Comparison of ENCODE assay signal across 8 cellular contexts in the genomic region with DNA sequence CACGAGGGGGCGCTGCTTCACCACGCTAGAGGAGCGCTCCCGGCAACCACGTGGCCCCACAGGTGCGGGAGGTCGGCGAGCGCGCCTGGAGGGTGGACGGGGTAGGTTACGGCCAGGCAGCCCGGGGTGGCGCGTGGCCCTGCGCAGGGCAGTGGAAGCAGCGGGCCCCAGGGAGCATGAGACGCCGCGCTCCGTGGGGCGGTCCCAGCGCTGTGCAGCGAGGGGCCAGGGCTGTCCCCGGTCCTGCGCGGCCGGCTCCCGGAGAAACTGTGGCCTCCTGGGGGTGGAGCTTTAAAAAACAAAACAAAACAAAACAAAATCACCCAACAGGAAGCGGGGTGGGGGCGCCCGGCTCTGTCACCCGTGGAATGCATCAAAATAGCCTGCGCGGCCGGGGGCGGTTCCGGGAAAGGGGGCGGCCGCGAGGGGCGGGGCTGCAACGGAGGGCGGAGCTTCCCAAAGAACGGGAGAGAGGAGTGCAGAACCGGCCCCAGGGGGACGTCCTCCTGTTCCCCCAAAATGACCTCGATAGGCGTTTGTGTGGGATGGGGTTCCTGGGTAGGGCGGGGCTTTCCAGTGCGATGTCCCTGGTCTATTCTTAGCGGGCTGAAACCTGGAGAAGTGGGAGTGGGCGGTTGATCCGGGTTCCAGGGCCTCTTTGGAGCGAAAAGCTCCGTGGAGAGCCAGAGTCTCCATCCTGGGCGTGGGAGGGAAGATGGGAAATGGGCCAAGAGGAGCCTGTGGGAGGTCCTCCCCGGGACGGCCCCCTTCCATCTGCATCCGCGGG.
DNase-seq lines count a peak whose midpoint lies in the region; TF ChIP-seq lines count a peak whose summit lies in the region.

No MANE protein-coding gene starts in this region.

- peak overlapping the region; percentile 74 for H3K9ac ChIP-seq in OCI-LY1 (ENCODE audit: low read length)
- H3K9ac ChIP-seq in mucosa of stomach (ENCODE audit: low read length): peak overlapping the region; percentile 3

- H3K27me3 ChIP-seq in OCI-LY1 (ENCODE audit: insufficient read depth, low read length) (no peaks in the 10 kb centered on the region), mucosa of stomach (ENCODE audit: control insufficient read depth, insufficient read depth, low read length) (peaks cover 3% of the 10 kb centered on the region)

- H3K4me2 ChIP-seq in OCI-LY1 (ENCODE audit: low read length): peak overlapping the region; percentile 87

- no peaks in the 10 kb centered on the region for H4K20me1 ChIP-seq in OCI-LY1 (ENCODE audit: insufficient read depth, low read length)

- H3K9me3 ChIP-seq in OCI-LY1 (ENCODE audit: low read length): no peaks in the 10 kb centered on the region
- H3K9me3 ChIP-seq in mucosa of stomach (ENCODE audit: control insufficient read depth, low read length): no peaks in the 10 kb centered on the region

- TF ChIP-seq POLR2A in erythroblast (IDR thresholded peaks at IDR 0.05; ENCODE audit: low read length): peak; percentile 45

- H3K9me2 ChIP-seq in OCI-LY1 (ENCODE audit: low read depth, low read length): no peaks in the 10 kb centered on the region

- no peaks in the 10 kb centered on the region for H3K79me2 ChIP-seq in OCI-LY1 (ENCODE audit: insufficient read depth, low read length)

- peak overlapping the region; percentile 72 for H3K4me3 ChIP-seq in OCI-LY1 (ENCODE audit: low read depth, low read length, poor library complexity, severe bottlenecking)
- H3K4me3 ChIP-seq in mucosa of stomach (ENCODE audit: low read length): no peak overlapping the region

- H3K4me1 ChIP-seq in OCI-LY1 (ENCODE audit: insufficient read depth, low read length, severe bottlenecking): peaks cover 14% of the 10 kb centered on the region
- H3K4me1 ChIP-seq in mucosa of stomach (ENCODE audit: control insufficient read depth, insufficient read depth, low read length): peaks cover 20% of the 10 kb centered on the region

- H3K27ac ChIP-seq in OCI-LY1 (ENCODE audit: low read depth, low read length, poor library complexity, severe bottlenecking): no peak overlapping the region

- no peak for TF ChIP-seq CTCF in GM20000 (IDR thresholded peaks at IDR 0.05; ENCODE audit: extremely low read depth, missing control alignments)
- peak; percentile 89; the same call in 1 of the 2 replicates for TF ChIP-seq CTCF in OCI-LY1 (IDR thresholded peaks at IDR 0.05; ENCODE audit: low read length)

- H3F3A ChIP-seq in OCI-LY1 (ENCODE audit: insufficient read depth, low read length): no peaks in the 10 kb centered on the region

- H3K36me3 ChIP-seq in OCI-LY1 (ENCODE audit: insufficient read depth, low read length): peaks cover under 1% of the 10 kb centered on the region
- no peaks in the 10 kb centered on the region for H3K36me3 ChIP-seq in mucosa of stomach (ENCODE audit: control insufficient read depth, insufficient read depth, low read length)

- H2AFZ ChIP-seq in OCI-LY1 (ENCODE audit: low read length): peak overlapping the region; percentile 80

- DNase-seq in COR-L47 (lab: John Stamatoyannopoulos, UW) (peak; percentile 74), GM20000 (ENCODE audit: low spot score) (peak; percentile 95), HUDEP-2 (lab: John Stamatoyannopoulos, UW; ENCODE audit: unreplicated experiment in 76 of 76) (peak in 72 of 76 experiments; percentile 40 to 94 (median 85)), erythroblast (lab: John Stamatoyannopoulos, UW) (peak; percentile 87 to 94)
- peak; percentile 96 for DNase-seq in activated T-cell treated with anti-CD3 and anti-CD28 coated beads, Interleukin-2, amount 50 U/mL, for 1 hour
- DNase-seq in stimulated activated CD8-positive, alpha-beta memory T cell treated with anti-CD3 and anti-CD28 coated beads, Interleukin-4, amount 100 ng/mL, for 24 hours (ENCODE audit: low read depth): peak; percentile 89
